In the genomic region with DNA sequence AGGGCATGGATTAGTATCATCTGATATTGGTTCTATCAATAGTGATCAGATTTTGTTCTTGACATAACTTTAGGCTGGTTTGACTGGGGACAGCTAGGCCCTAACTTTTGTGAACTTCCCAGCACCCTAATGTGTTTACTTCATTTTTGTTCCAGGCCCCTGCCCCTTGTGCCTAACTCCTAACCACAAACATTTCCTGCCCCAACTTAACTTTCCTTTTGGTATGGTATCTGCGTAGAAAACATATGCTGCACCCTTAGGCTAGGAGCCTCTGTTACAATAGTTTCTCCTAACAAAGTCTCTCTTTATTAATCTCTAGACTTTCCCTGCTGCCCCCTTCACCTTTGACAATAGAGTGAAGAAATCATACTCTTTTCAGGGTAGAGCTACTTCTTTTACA, we compare ENCODE assay signal across 11 cellular contexts. TPM values are rescaled to one million over a fixed set of nuclear protein-coding genes. Genes with fewer than 3 reads are reported as not detected.
DNase-seq lines count a peak whose midpoint lies in the region; ATAC-seq, FAIRE-seq and TF ChIP-seq lines count a peak whose summit lies in the region.
"Had no signal": no experiment of that assay in that cellular context is flagged by ENCODE, and none has a peak within 500 bp of the region (broad histone marks: within the 10 kb centered on the region; RNA-seq: fewer than 3 reads in every experiment).

No MANE protein-coding gene starts in this region.

- dilution Hi-C loops in endothelial cell of umbilical vein (cut with MboI; ENCODE audit: extremely low pct_ligation_motif_present, low sequenced_read_pairs) = no loop called here

- peak overlapping the region; percentile 87 for H3K27ac Mint-ChIP-seq in activated T-cell treated with anti-CD3 and anti-CD28 coated beads, Interleukin-2, amount 50 U/mL, for 72 hours
- peak overlapping the region; percentile 74 for H3K27ac Mint-ChIP-seq in stimulated activated naive B cell treated with anti-CD40 and anti-IgM and Interleukin-4, amounts not matched to agents 10 μg/mL and 1 μg/mL and 100 μg/mL, for 72 hours

- H3K4me1 ChIP-seq in endothelial cell of umbilical vein (ENCODE audit: control insufficient read depth, extremely low read depth, insufficient read depth, low read length) (peaks cover 25% of the 10 kb centered on the region), upper lobe of left lung (peaks cover 16 to 37% (median 23%) of the 10 kb centered on the region in 4 donors)

- WGBS in upper lobe of left lung, 2 donors = 81 to 86% methylated on average over 1 of the region's 1 CpG

- CTCF ChIA-PET in endothelial cell of umbilical vein (lab: Charles Lee) = no interaction called here

- peaks cover 47% of the 10 kb centered on the region for H3K79me2 ChIP-seq in endothelial cell of umbilical vein (ENCODE audit: control insufficient read depth, insufficient read depth, low read length)

- intact Hi-C loops in endothelial cell of umbilical vein (cut with micrococcal nuclease) = no loop called here

- no peaks in the 10 kb centered on the region for H3K9me3 ChIP-seq in endothelial cell of umbilical vein (replicated peaks; ENCODE audit: control insufficient read depth, insufficient read depth, low read length)
- no peaks in the 10 kb centered on the region for H3K9me3 ChIP-seq in upper lobe of left lung
- H3K9me3 ChIP-seq: left lung had no signal

- peak overlapping the region; percentile 33 for H3K4me2 ChIP-seq in endothelial cell of umbilical vein (ENCODE audit: insufficient read depth, low read length)

- TF ChIP-seq POLR2A in endothelial cell of umbilical vein (IDR thresholded peaks at IDR 0.05; ENCODE audit: low read depth, low read length) = no peak
- no peak for TF ChIP-seq POLR2A in upper lobe of left lung (IDR thresholded peaks at IDR 0.05)

- H3K36me3 ChIP-seq in endothelial cell of umbilical vein (ENCODE audit: control insufficient read depth in 2 of 2, extremely low read depth in 1 of 2, insufficient read depth in 2 of 2, low read length in 2 of 2) = peaks cover 3 to 4% of the 10 kb centered on the region in 2 experiments
- H3K36me3 ChIP-seq in upper lobe of left lung = peaks cover 0 to 6% (median 1%) of the 10 kb centered on the region in 4 donors

- H3K27me3 ChIP-seq in endothelial cell of umbilical vein (ENCODE audit: control insufficient read depth in 2 of 2, insufficient read depth in 2 of 2, low read length in 2 of 2) (no peaks in the 10 kb centered on the region), upper lobe of left lung (no peaks in the 10 kb centered on the region)
- H3K27me3 ChIP-seq: dorsolateral prefrontal cortex, left lung had no signal

- BruUV-seq in endothelial cell of umbilical vein (replicated peaks; lab: Mats Ljungman, UMichigan) = no TSS peak

- peaks cover 2% of the 10 kb centered on the region for H3K9me1 ChIP-seq in endothelial cell of umbilical vein (replicated peaks; ENCODE audit: control insufficient read depth, extremely low read depth, insufficient read depth, low read length)

- TF ChIP-seq EP300 in upper lobe of left lung (IDR thresholded peaks at IDR 0.05) = no peak

- H3K36me3 Mint-ChIP-seq in activated T-cell treated with anti-CD3 and anti-CD28 coated beads, Interleukin-2, amount 50 U/mL, for 72 hours (ENCODE audit: insufficient read depth in 2 of 2) = peaks cover 5 to 15% of the 10 kb centered on the region in 2 donors
- peaks cover 4 to 8% of the 10 kb centered on the region in 2 donors for H3K36me3 Mint-ChIP-seq in stimulated activated naive B cell treated with anti-CD40 and anti-IgM and Interleukin-4, amounts not matched to agents 10 μg/mL and 1 μg/mL and 100 μg/mL, for 72 hours

- H4K20me1 ChIP-seq in endothelial cell of umbilical vein (replicated peaks; ENCODE audit: control insufficient read depth, extremely low read depth, insufficient read depth, low read length) = no peaks in the 10 kb centered on the region

- TF ChIP-seq CTCF in endothelial cell of umbilical vein (IDR thresholded peaks at IDR 0.05; ENCODE audit: extremely low read depth in 1 of 2, insufficient read depth in 1 of 2, low read depth in 1 of 2, low read length in 2 of 2) (no peak), upper lobe of left lung (IDR thresholded peaks at IDR 0.05) (no peak)

- H3K27me3 Mint-ChIP-seq in activated T-cell treated with anti-CD3 and anti-CD28 coated beads, Interleukin-2, amount 50 U/mL, for 72 hours (ENCODE audit: low read depth) = no peaks in the 10 kb centered on the region
- H3K27me3 Mint-ChIP-seq in stimulated activated naive B cell treated with anti-CD40 and anti-IgM and Interleukin-4, amounts not matched to agents 10 μg/mL and 1 μg/mL and 100 μg/mL, for 72 hours = no peaks in the 10 kb centered on the region

- H3K9ac ChIP-seq in endothelial cell of umbilical vein (replicated peaks; ENCODE audit: extremely low read depth, insufficient read depth, low read length) = peak overlapping the region; percentile 21

- H2AFZ ChIP-seq in endothelial cell of umbilical vein (ENCODE audit: low read depth, low read length) = no peak overlapping the region

- no peak for ATAC-seq in activated T-cell treated with anti-CD3 and anti-CD28 coated beads, Interleukin-2, amount 50 U/mL, for 72 hours (replicated peaks in 1 of 2)
- no peak for ATAC-seq in stimulated activated naive B cell treated with anti-CD40 and anti-IgM and Interleukin-4, amounts not matched to agents 10 μg/mL and 1 μg/mL and 100 μg/mL, for 72 hours (replicated peaks)
- ATAC-seq in HG02678 (IDR thresholded peaks at IDR 0.05; ENCODE audit: unreplicated experiment) = no peak
- no peak for ATAC-seq in upper lobe of left lung (ENCODE audit: low FRiP score in 2 of 2)
- ATAC-seq: left lung had no signal

- peaks cover 64% of the 10 kb centered on the region for H3K4me1 Mint-ChIP-seq in activated T-cell treated with anti-CD3 and anti-CD28 coated beads, Interleukin-2, amount 50 U/mL, for 72 hours (ENCODE audit: low read depth)
- H3K4me1 Mint-ChIP-seq in stimulated activated naive B cell treated with anti-CD40 and anti-IgM and Interleukin-4, amounts not matched to agents 10 μg/mL and 1 μg/mL and 100 μg/mL, for 72 hours = peaks cover 27 to 46% of the 10 kb centered on the region in 2 donors

- H3K4me3 ChIP-seq in endothelial cell of umbilical vein (replicated peaks in 1 of 3; ENCODE audit: insufficient read depth in 1 of 3, low read depth in 1 of 3, low read length in 3 of 3) (no peak overlapping the region), upper lobe of left lung (no peak overlapping the region)
- H3K4me3 ChIP-seq: left lung had no signal

- H3K4me3 Mint-ChIP-seq in activated T-cell treated with anti-CD3 and anti-CD28 coated beads, Interleukin-2, amount 50 U/mL, for 72 hours = peak overlapping the region; percentile 74 to 79
- peak overlapping the region; percentile 30 to 39 for H3K4me3 Mint-ChIP-seq in stimulated activated naive B cell treated with anti-CD40 and anti-IgM and Interleukin-4, amounts not matched to agents 10 μg/mL and 1 μg/mL and 100 μg/mL, for 72 hours

- no peak for FAIRE-seq in endothelial cell of umbilical vein (lab: Jason Lieb, UNC)

- no peak overlapping the region for H3K27ac ChIP-seq in endothelial cell of umbilical vein (ENCODE audit: insufficient read depth, low read depth, low read length)
- no peak overlapping the region for H3K27ac ChIP-seq in upper lobe of left lung
- H3K27ac ChIP-seq: dorsolateral prefrontal cortex, left lung had no signal

- H3K9me3 Mint-ChIP-seq in activated T-cell treated with anti-CD3 and anti-CD28 coated beads, Interleukin-2, amount 50 U/mL, for 72 hours = no peaks in the 10 kb centered on the region
- no peaks in the 10 kb centered on the region for H3K9me3 Mint-ChIP-seq in stimulated activated naive B cell treated with anti-CD40 and anti-IgM and Interleukin-4, amounts not matched to agents 10 μg/mL and 1 μg/mL and 100 μg/mL, for 72 hours

- peak in 1 of 2 donors; percentile 6 for DNase-seq in activated T-cell treated with anti-CD3 and anti-CD28 coated beads, Interleukin-2, amount 50 U/mL, for 72 hours
- no peak for DNase-seq in activated T-cell treated with anti-CD3 and anti-CD28 coated beads, Interleukin-2, amount 50 U/mL, for 48 hours
- DNase-seq in T-helper 1 cell (peak in 3 of 5 donors; percentile 6 to 55 (median 13)), endothelial cell of umbilical vein (ENCODE audit: low read depth, low spot score) (no peak), SW 1271 (lab: John Stamatoyannopoulos, UW) (no peak), upper lobe of left lung (no peak)
- DNase-seq in stimulated activated naive B cell treated with anti-CD40 and anti-IgM and Interleukin-4, amounts not matched to agents 10 μg/mL and 1 μg/mL and 100 μg/mL, for 72 hours = no peak
- DNase-seq: dorsolateral prefrontal cortex; left lung; stimulated activated CD4-positive, alpha-beta T cell treated with anti-CD3 and anti-CD28 coated beads, Interleukin-2, amount 100 ng/mL, for 24 hours had no signal

- POLR2A ChIA-PET in endothelial cell of umbilical vein (lab: Charles Lee) = no interaction called here

RNA-seq across cellular contexts. Expression of a gene that starts 2.5 kb away (rescaled TPM):
- total RNA-seq in activated T-cell treated with anti-CD3 and anti-CD28 coated beads, Interleukin-2, amount 50 U/mL, for 72 hours = 10 to 100 TPM; 22.6 to 28.7 TPM
- total RNA-seq in endothelial cell of umbilical vein (7.6 and 7.9 TPM in 2 replicates), upper lobe of left lung (10 to 100 TPM in 2 of 6 donors, 1 to 10 TPM in 4; 1.7 to 18.9 (median 8.2) TPM)
- polyA plus RNA-seq in endothelial cell of umbilical vein = 7.2 and 7.4 TPM in 2 replicates
- 9.0 and 9.9 TPM in 2 replicates for polyA plus RNA-seq in endothelial cell of umbilical vein (2011; cell fraction: cytosol; rRNA removed)
- polyA plus RNA-seq in endothelial cell of umbilical vein (2011; cell fraction: nucleus; rRNA removed) = 3.4 and 4.3 TPM in 2 replicates
- polyA plus RNA-seq in endothelial cell of umbilical vein (2012) = 12.9 and 14.0 TPM in 2 replicates
- polyA minus RNA-seq in endothelial cell of umbilical vein = 7.7 and 10.9 TPM in 2 replicates
- 2.2 TPM for polyA minus RNA-seq in endothelial cell of umbilical vein (2011; cell fraction: cytosol; rRNA and poly(A)+ RNA removed)
- polyA minus RNA-seq in endothelial cell of umbilical vein (2011; cell fraction: nucleus; rRNA and poly(A)+ RNA removed) = 5.0 and 5.8 TPM in 2 replicates

RNA-seq across cellular contexts. Expression of a gene that starts 2.5 kb away (rescaled TPM):
- 10 to 100 TPM; 27.8 to 32.2 TPM for total RNA-seq in activated T-cell treated with anti-CD3 and anti-CD28 coated beads, Interleukin-2, amount 50 U/mL, for 72 hours
- total RNA-seq in endothelial cell of umbilical vein (28.0 and 30.8 TPM in 2 replicates), upper lobe of left lung (10 to 100 TPM in 5 of 6 donors, 1 to 10 TPM in 1; 5.5 to 23.8 (median 17.4) TPM)
- 10.4 and 11.9 TPM in 2 replicates for polyA plus RNA-seq in endothelial cell of umbilical vein
- 13.3 TPM in 2 replicates for polyA plus RNA-seq in endothelial cell of umbilical vein (2011; cell fraction: cytosol; rRNA removed)
- 10.3 and 10.8 TPM in 2 replicates for polyA plus RNA-seq in endothelial cell of umbilical vein (2011; cell fraction: nucleus; rRNA removed)
- 27.1 and 29.7 TPM in 2 replicates for polyA plus RNA-seq in endothelial cell of umbilical vein (2012)
- 12.5 and 21.0 TPM in 2 replicates for polyA minus RNA-seq in endothelial cell of umbilical vein
- 17.1 TPM for polyA minus RNA-seq in endothelial cell of umbilical vein (2011; cell fraction: cytosol; rRNA and poly(A)+ RNA removed)
- 10.3 and 20.3 TPM in 2 replicates for polyA minus RNA-seq in endothelial cell of umbilical vein (2011; cell fraction: nucleus; rRNA and poly(A)+ RNA removed)

RNA-seq across cellular contexts. Expression of a gene that starts 30.0 kb away (rescaled TPM):
- total RNA-seq in activated T-cell treated with anti-CD3 and anti-CD28 coated beads, Interleukin-2, amount 50 U/mL, for 72 hours = 1 to 10 TPM in 1 of 2 donors, under 1 TPM in 1; 0.89 to 1.8 TPM
- total RNA-seq in endothelial cell of umbilical vein (10.4 and 11.2 TPM in 2 replicates), upper lobe of left lung (10 to 100 TPM in 2 of 6 donors, 1 to 10 TPM in 4; 1.4 to 16.6 (median 6.8) TPM)
- 2.1 and 3.6 TPM in 2 replicates for polyA plus RNA-seq in endothelial cell of umbilical vein
- polyA plus RNA-seq in endothelial cell of umbilical vein (2011; cell fraction: cytosol; rRNA removed) = 1.4 and 1.6 TPM in 2 replicates
- 2.0 and 3.4 TPM in 2 replicates for polyA plus RNA-seq in endothelial cell of umbilical vein (2011; cell fraction: nucleus; rRNA removed)
- polyA plus RNA-seq in endothelial cell of umbilical vein (2012) = 5.0 and 8.0 TPM in 2 replicates
- polyA minus RNA-seq in endothelial cell of umbilical vein = 1.2 and 1.3 TPM in 2 replicates
- polyA minus RNA-seq in endothelial cell of umbilical vein (2011; cell fraction: cytosol; rRNA and poly(A)+ RNA removed) = not detected
- 0.96 and 1.3 TPM in 2 replicates for polyA minus RNA-seq in endothelial cell of umbilical vein (2011; cell fraction: nucleus; rRNA and poly(A)+ RNA removed)

RNA-seq across cellular contexts. Expression of a gene that starts 42.8 kb away (rescaled TPM):
- 1 to 10 TPM; 4.6 to 5.4 TPM for total RNA-seq in activated T-cell treated with anti-CD3 and anti-CD28 coated beads, Interleukin-2, amount 50 U/mL, for 72 hours
- total RNA-seq in endothelial cell of umbilical vein (0.73 and 0.78 TPM in 2 replicates), upper lobe of left lung (1 to 10 TPM; 1.5 to 9.4 (median 1.9) TPM)
- 0.08 and 0.65 TPM in 2 replicates for polyA plus RNA-seq in endothelial cell of umbilical vein
- polyA plus RNA-seq in endothelial cell of umbilical vein (2011; cell fraction: cytosol; rRNA removed) = 0.14 and 0.21 TPM in 2 replicates
- polyA plus RNA-seq in endothelial cell of umbilical vein (2011; cell fraction: nucleus; rRNA removed) = 2.2 and 2.7 TPM in 2 replicates
- 0.41 and 0.44 TPM in 2 replicates for polyA plus RNA-seq in endothelial cell of umbilical vein (2012)
- polyA minus RNA-seq in endothelial cell of umbilical vein = 0.13 and 0.78 TPM in 2 replicates
- polyA minus RNA-seq in endothelial cell of umbilical vein (2011; cell fraction: cytosol; rRNA and poly(A)+ RNA removed) = not detected
- 0.43 and 0.63 TPM in 2 replicates for polyA minus RNA-seq in endothelial cell of umbilical vein (2011; cell fraction: nucleus; rRNA and poly(A)+ RNA removed)

Comparison
In these comparisons a context has a peak if more than half of its experiments do, and no peak if none do; other contexts are left out.
1. DNase-seq: peak in T-helper 1 cell (3 of 5); none in activated T-cell treated with anti-CD3 and anti-CD28 coated beads, Interleukin-2, amount 50 U/mL, for 48 hours (0 of 2), endothelial cell of umbilical vein (single experiment), stimulated activated naive B cell treated with anti-CD40 and anti-IgM and Interleukin-4, amounts not matched to agents 10 μg/mL and 1 μg/mL and 100 μg/mL, for 72 hours (single experiment), SW 1271 (0 of 2) and upper lobe of left lung (0 of 2).